Comparison of ENCODE assay signal across 17 cellular contexts in genomic region chr16:76193851-76194620, GRCh38.
DNase-seq lines count a peak whose midpoint lies in the region; ATAC-seq and TF ChIP-seq lines count a peak whose summit lies in the region.
"Had no signal": no experiment of that assay in that cellular context is flagged by ENCODE, and none has a peak within 500 bp of the region (broad histone marks: within the 10 kb centered on the region; RNA-seq: fewer than 3 reads in every experiment).

No MANE protein-coding gene starts in this region.

- no peaks in the 10 kb centered on the region for H4K20me1 ChIP-seq in H9 (ENCODE audit: control insufficient read depth, insufficient read depth, insufficient read length)

- intact Hi-C loops in adrenal gland (cut with DNase I), result no loop called here
- intact Hi-C loops in sigmoid colon (cut with DNase I), result no loop called here

- no peaks in the 10 kb centered on the region; the same call in none of the 2 replicates for H3K27me3 Mint-ChIP-seq in H9 (ENCODE audit: low read depth)
- H3K27me3 Mint-ChIP-seq: activated CD8-positive, alpha-beta memory T cell treated with anti-CD3 and anti-CD28 coated beads, Interleukin-2, amount 10 ng/mL, durations not matched to agents 7 days and 5 days; B cell; central memory CD8-positive, alpha-beta T cell had no signal

- H2AK5ac ChIP-seq in H9 (ENCODE audit: insufficient read length, low read length), result no peak overlapping the region

- H3K9me3 ChIP-seq in adrenal gland (replicated peaks in 1 of 3) (no peaks in the 10 kb centered on the region), sigmoid colon (no peaks in the 10 kb centered on the region), H9 (ENCODE audit: control insufficient read depth, low read depth, low read length) (no peaks in the 10 kb centered on the region)
- H3K9me3 ChIP-seq: lower lobe of right lung, tibial artery had no signal

- no peak overlapping the region for H3T11ph ChIP-seq in H9 (ENCODE audit: low read length)

- 12 to 19% (median 16%) methylated on average over 8 of the region's 8 CpGs for WGBS in adrenal gland, 4 donors
- WGBS in sigmoid colon, 2 donors, result 6 to 31% methylated on average over 8 of the region's 8 CpGs
- no CpG with 5 or more reads among the region's 8 CpGs for WGBS in H9 (ENCODE audit: extremely low coverage, insufficient read length, low lambda C conversion rate)

- H4K91ac ChIP-seq in H9 (ENCODE audit: insufficient read length, low read depth, low read length), result no peak overlapping the region

- DNase-seq in NCI-H146 (lab: John Stamatoyannopoulos, UW) (peak; percentile 78), adrenal gland (peak in 5 of 7 donors; percentile 16 to 49 (median 21)), kidney tubule cell (ENCODE audit: low spot score) (peak; percentile 2), sigmoid colon (no peak), SHP77 (lab: John Stamatoyannopoulos, UW) (no peak), H9 (no peak)
- DNase-seq in activated T-cell treated with anti-CD3 and anti-CD28 coated beads, Interleukin-2, amount 50 U/mL, for 1 hour, result no peak
- DNase-seq: activated CD8-positive, alpha-beta memory T cell treated with anti-CD3 and anti-CD28 coated beads, Interleukin-2, amount 10 ng/mL, durations not matched to agents 7 days and 5 days; activated naive CD4-positive, alpha-beta T cell treated with anti-CD3 and anti-CD28 coated beads for 36 hours; DMS79; lower lobe of right lung; occipital lobe; tibial artery; WERI-Rb-1 had no signal

- ATAC-seq in GM18909 (IDR thresholded peaks at IDR 0.05; ENCODE audit: poor library complexity, unreplicated experiment), result no peak
- ATAC-seq: activated CD8-positive, alpha-beta memory T cell treated with anti-CD3 and anti-CD28 coated beads, Interleukin-2, amount 10 ng/mL, durations not matched to agents 7 days and 5 days; lower lobe of right lung had no signal

- no peak overlapping the region for H2BK12ac ChIP-seq in H9 (ENCODE audit: insufficient read length, low read depth, low read length)

- H3K27ac ChIP-seq in adrenal gland (peak overlapping the region in 3 of 5 donors; percentile 70 to 82 (median 77)), sigmoid colon (peak overlapping the region in 3 of 4 donors; percentile 39 to 48 (median 48)), H9 (ENCODE audit: insufficient read length, low read depth, low read length) (no peak overlapping the region)
- H3K27ac ChIP-seq: lower lobe of right lung, tibial artery, WERI-Rb-1 had no signal

- H3K56ac ChIP-seq in H9 (ENCODE audit: insufficient read length, low read depth, low read length), result no peak overlapping the region

- TF ChIP-seq CTCF in adrenal gland (IDR thresholded peaks at IDR 0.05), result no peak
- no peak for TF ChIP-seq CTCF in sigmoid colon (IDR thresholded peaks at IDR 0.05)
- no peak for TF ChIP-seq CTCF in H9 (conservative IDR thresholded peaks at IDR 0.05)

- no peak overlapping the region for H2BK5ac ChIP-seq in H9 (ENCODE audit: insufficient read length, low read length)

- H3K9me3 Mint-ChIP-seq in H9, result no peaks in the 10 kb centered on the region
- H3K9me3 Mint-ChIP-seq: activated naive CD4-positive, alpha-beta T cell treated with anti-CD3 and anti-CD28 coated beads for 36 hours; central memory CD8-positive, alpha-beta T cell had no signal

- no peak overlapping the region for H3K27ac Mint-ChIP-seq in H9
- H3K27ac Mint-ChIP-seq: activated CD8-positive, alpha-beta memory T cell treated with anti-CD3 and anti-CD28 coated beads, Interleukin-2, amount 10 ng/mL, durations not matched to agents 7 days and 5 days; activated naive CD4-positive, alpha-beta T cell treated with anti-CD3 and anti-CD28 coated beads for 36 hours; B cell had no signal

- H3K4me2 ChIP-seq in H9 (ENCODE audit: insufficient read depth, insufficient read length, low read length), result no peak overlapping the region

- H3K36me3 ChIP-seq in adrenal gland (replicated peaks in 1 of 2) (no peaks in the 10 kb centered on the region), sigmoid colon (no peaks in the 10 kb centered on the region)
- H3K36me3 ChIP-seq: lower lobe of right lung, tibial artery, WERI-Rb-1 had no signal

- H3K27me3 ChIP-seq in adrenal gland, result no peaks in the 10 kb centered on the region
- H3K27me3 ChIP-seq in sigmoid colon, result no peaks in the 10 kb centered on the region
- H3K27me3 ChIP-seq in H9 (ENCODE audit: insufficient read depth, low read length), result no peaks in the 10 kb centered on the region
- H3K27me3 ChIP-seq: tibial artery had no signal

- no peak overlapping the region for H2AFZ ChIP-seq in H9 (ENCODE audit: low read length)

- no peak overlapping the region for H3K14ac ChIP-seq in H9 (ENCODE audit: insufficient read depth, low read length)

- H3K18ac ChIP-seq in H9 (ENCODE audit: insufficient read length, low read depth, low read length), result no peak overlapping the region

- H3K9ac ChIP-seq in H9 (ENCODE audit: extremely low read depth, insufficient read length, low read length), result no peak overlapping the region

- H3K4me3 Mint-ChIP-seq in H9, result no peak overlapping the region
- H3K4me3 Mint-ChIP-seq: activated CD8-positive, alpha-beta memory T cell treated with anti-CD3 and anti-CD28 coated beads, Interleukin-2, amount 10 ng/mL, durations not matched to agents 7 days and 5 days; activated naive CD4-positive, alpha-beta T cell treated with anti-CD3 and anti-CD28 coated beads for 36 hours; B cell; central memory CD8-positive, alpha-beta T cell had no signal

- H3K79me2 ChIP-seq in H9 (ENCODE audit: insufficient read depth, low read length), result no peaks in the 10 kb centered on the region

- H3K4me1 Mint-ChIP-seq in H9, result peaks cover 25 to 27% of the 10 kb centered on the region in 2 experiments
- H3K4me1 Mint-ChIP-seq: activated CD8-positive, alpha-beta memory T cell treated with anti-CD3 and anti-CD28 coated beads, Interleukin-2, amount 10 ng/mL, durations not matched to agents 7 days and 5 days; B cell; central memory CD8-positive, alpha-beta T cell had no signal

- no peak overlapping the region for H3K4ac ChIP-seq in H9 (ENCODE audit: low read depth, low read length)

- peak overlapping the region in 2 of 4 donors; percentile 12 to 31 for H3K4me3 ChIP-seq in adrenal gland
- H3K4me3 ChIP-seq in sigmoid colon, result no peak overlapping the region
- H3K4me3 ChIP-seq: lower lobe of right lung, tibial artery had no signal

- no peak for TF ChIP-seq EP300 in sigmoid colon (IDR thresholded peaks at IDR 0.05)

- H3K23me2 ChIP-seq in H9 (ENCODE audit: insufficient read length, low read depth, low read length, poor library complexity, severe bottlenecking), result no peaks in the 10 kb centered on the region

- TF ChIP-seq POLR2A in adrenal gland (IDR thresholded peaks at IDR 0.05) (peak in 1 of 2 donors; percentile 25), sigmoid colon (IDR thresholded peaks at IDR 0.05) (no peak)

- H2BK120ac ChIP-seq in H9 (ENCODE audit: low read depth, low read length, poor library complexity, severe bottlenecking), result no peak overlapping the region

- no peak overlapping the region for H4K8ac ChIP-seq in H9 (replicated peaks; ENCODE audit: insufficient read length, low read depth, low read length)

- peaks cover 5 to 7% of the 10 kb centered on the region in 2 donors for H3K4me1 ChIP-seq in adrenal gland (replicated peaks in 1 of 2)
- H3K4me1 ChIP-seq in sigmoid colon, result no peaks in the 10 kb centered on the region
- H3K4me1 ChIP-seq in H9 (ENCODE audit: insufficient read depth, low read length), result peaks cover 11% of the 10 kb centered on the region
- H3K4me1 ChIP-seq: lower lobe of right lung, tibial artery had no signal

- no peak overlapping the region for H2BK15ac ChIP-seq in H9 (ENCODE audit: low read depth, low read length)

- no peaks in the 10 kb centered on the region for H3K36me3 Mint-ChIP-seq in H9 (ENCODE audit: insufficient read depth in 1 of 3, low read depth in 3 of 3)
- H3K36me3 Mint-ChIP-seq: activated CD8-positive, alpha-beta memory T cell treated with anti-CD3 and anti-CD28 coated beads, Interleukin-2, amount 10 ng/mL, durations not matched to agents 7 days and 5 days had no signal

- H2BK20ac ChIP-seq in H9 (ENCODE audit: low read depth, low read length, poor library complexity, severe bottlenecking), result no peak overlapping the region

- no peaks in the 10 kb centered on the region for H3K79me1 ChIP-seq in H9 (ENCODE audit: insufficient read depth, low read depth, low read length, poor library complexity, severe bottlenecking)

- H4K5ac ChIP-seq in H9 (ENCODE audit: insufficient read length, low read depth, low read length), result no peak overlapping the region

- H3K23ac ChIP-seq in H9 (ENCODE audit: insufficient read length, low read depth, low read length), result no peak overlapping the region

Comparison
In these comparisons a context has a peak if more than half of its experiments do, and no peak if none do; other contexts are left out.
1. DNase-seq: peak in NCI-H146 (single experiment), adrenal gland (5 of 7) and kidney tubule cell (single experiment); none in sigmoid colon (single experiment), SHP77 (0 of 2), activated T-cell treated with anti-CD3 and anti-CD28 coated beads, Interleukin-2, amount 50 U/mL, for 1 hour (single experiment) and H9 (single experiment).